In genomic region chr12:57936513-57936883, GRCh38 we compare ENCODE assay signal across 8 cellular contexts. TPM values are rescaled to one million over a fixed set of nuclear protein-coding genes. Genes with fewer than 3 reads are reported as not detected.
A peak's percentile ranks its signal among the peaks of the same experiment; 100 is the strongest.
DNase-seq lines count a peak whose midpoint lies in the region; ATAC-seq and TF ChIP-seq lines count a peak whose summit lies in the region.

No MANE protein-coding gene starts in this region.

- H3K27ac ChIP-seq in WERI-Rb-1 (peak overlapping the region; percentile 72), right cardiac atrium (ENCODE audit: low read length) (no peak overlapping the region), smooth muscle cell (ENCODE audit: low read depth) (peak overlapping the region; percentile 61)

- peak overlapping the region; percentile 74 for H3K4me3 ChIP-seq in WERI-Rb-1 (ENCODE audit: low read depth, low read length)
- H3K4me3 ChIP-seq in right cardiac atrium (ENCODE audit: low read length) = peak overlapping the region; percentile 95
- H3K4me3 ChIP-seq in smooth muscle cell = peak overlapping the region; percentile 75

- peak overlapping the region; percentile 82 for H3K4me2 ChIP-seq in smooth muscle cell

- intact Hi-C loops in right cardiac atrium (cut with DNase I) (no loop called here), posterior cingulate gyrus (cut with DNase I) (no loop called here)

- H3K79me2 ChIP-seq in smooth muscle cell (ENCODE audit: low read depth) = no peaks in the 10 kb centered on the region

- H3F3A ChIP-seq in smooth muscle cell (ENCODE audit: low read depth) = no peaks in the 10 kb centered on the region

- H3K27me3 ChIP-seq in WERI-Rb-1 (ENCODE audit: insufficient read depth, low read depth, severe bottlenecking) (no peaks in the 10 kb centered on the region), right cardiac atrium (ENCODE audit: control insufficient read depth, insufficient read depth) (no peaks in the 10 kb centered on the region), smooth muscle cell (ENCODE audit: low read depth) (peaks cover 14% of the 10 kb centered on the region)

- H3K9me3 ChIP-seq in WERI-Rb-1 (ENCODE audit: severe bottlenecking) (no peaks in the 10 kb centered on the region), right cardiac atrium (ENCODE audit: control insufficient read depth, low read length) (no peaks in the 10 kb centered on the region), smooth muscle cell (replicated peaks; ENCODE audit: low read depth) (no peaks in the 10 kb centered on the region)

- TF ChIP-seq CTCF in WERI-Rb-1 (IDR thresholded peaks at IDR 0.05; ENCODE audit: low read depth, low read length) (no peak), smooth muscle cell (IDR thresholded peaks at IDR 0.05; ENCODE audit: borderline replicate concordance, insufficient read depth, poor library complexity, severe bottlenecking) (no peak), GM20000 (IDR thresholded peaks at IDR 0.05; ENCODE audit: extremely low read depth, missing control alignments) (no peak)

- peak; percentile 38 for DNase-seq in DMS53 (lab: John Stamatoyannopoulos, UW)
- DNase-seq in DMS53 treated with DMSO at 0.1 percent for 48 hours (lab: John Stamatoyannopoulos, UW; ENCODE audit: unreplicated experiment) = no peak
- DNase-seq in WERI-Rb-1 = no peak
- DNase-seq in right cardiac atrium = no peak
- no peak for DNase-seq in smooth muscle cell (lab: John Stamatoyannopoulos, UW; ENCODE audit: unreplicated experiment)
- DNase-seq in GM20000 (ENCODE audit: low spot score) = no peak
- no peak for DNase-seq in posterior cingulate gyrus

- H3K4me1 ChIP-seq in right cardiac atrium (ENCODE audit: control insufficient read depth, insufficient read depth, low read length) (no peaks in the 10 kb centered on the region), smooth muscle cell (ENCODE audit: low read depth) (peaks cover 13% of the 10 kb centered on the region)

- peak overlapping the region; percentile 91 for H2AFZ ChIP-seq in smooth muscle cell (ENCODE audit: low read depth)

- no peaks in the 10 kb centered on the region for H4K20me1 ChIP-seq in smooth muscle cell (ENCODE audit: low read depth)

- ATAC-seq in right cardiac atrium (no peak), GM18858 (IDR thresholded peaks at IDR 0.05; ENCODE audit: unreplicated experiment) (no peak)

- H3K9ac ChIP-seq in smooth muscle cell (ENCODE audit: low read depth) = peak overlapping the region; percentile 82

- no peaks in the 10 kb centered on the region; the same call in 1 of the 2 replicates for H3K36me3 ChIP-seq in WERI-Rb-1
- no peaks in the 10 kb centered on the region for H3K36me3 ChIP-seq in smooth muscle cell (ENCODE audit: low read depth)

- WGBS in right cardiac atrium = 85% methylated on average over 3 of the region's 3 CpGs
- 78% methylated on average over 3 of the region's 3 CpGs for WGBS in smooth muscle cell (ENCODE audit: low lambda C conversion rate)

RNA-seq across cellular contexts. Expression of gene ATP23, which starts 4.9 kb away (rescaled TPM):
- total RNA-seq in right cardiac atrium (10 to 100 TPM in 2 of 4 donors, 1 to 10 TPM in 2; 6.4 to 11.9 (median 8.4) TPM), smooth muscle cell (2.7 and 3.9 TPM in 2 replicates)
- polyA plus RNA-seq in right cardiac atrium (14.3 TPM), smooth muscle cell (9.8 and 10.4 TPM in 2 replicates)
